Comparison of ENCODE assay signal across 20 cellular contexts in the genomic region with DNA sequence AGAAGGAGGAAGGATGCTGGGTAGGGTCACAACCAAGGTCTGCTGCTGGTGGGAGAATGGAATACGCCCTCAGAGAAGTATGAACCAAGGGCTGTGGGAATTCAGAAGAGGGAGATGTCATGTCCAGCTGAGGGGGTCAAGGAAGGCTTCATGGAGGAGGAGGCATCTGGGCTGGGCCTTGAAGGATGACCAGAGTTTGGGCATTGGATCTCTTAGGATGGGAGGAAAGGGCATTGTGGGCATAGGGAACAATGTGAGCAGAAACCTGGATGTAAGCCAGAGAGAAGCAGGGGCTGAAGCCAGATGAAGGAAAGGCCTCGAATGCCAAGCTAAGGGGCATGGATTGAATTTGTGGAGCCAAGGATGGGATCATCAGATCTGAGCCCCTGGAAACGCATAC.
"Had no signal": no experiment of that assay in that cellular context is flagged by ENCODE, and none has a peak within 500 bp of the region (broad histone marks: within the 10 kb centered on the region; RNA-seq: fewer than 3 reads in every experiment).

No MANE protein-coding gene starts in this region.

- H3K36me3 Mint-ChIP-seq: activated naive CD8-positive, alpha-beta T cell treated with anti-CD3 and anti-CD28 coated beads for 36 hours; stimulated activated effector memory CD8-positive, alpha-beta T cell treated with anti-CD3 and anti-CD28 coated beads, Interleukin-12 subunit alpha, Interleukin-12 subunit beta, amount 100 ng/mL, for 72 hours; WTC11 had no signal

- H3K4me3 Mint-ChIP-seq: activated CD8-positive, alpha-beta T cell treated with anti-CD3 and anti-CD28 coated beads for 36 hours; activated naive CD8-positive, alpha-beta T cell treated with anti-CD3 and anti-CD28 coated beads for 36 hours; activated T-helper 1 cell treated with anti-CD3 and anti-CD28 coated beads, Interleukin-12 subunit alpha, Interleukin-12 subunit beta, Interleukin-2, Interleukin-4 antibody, amounts not matched to agents 30 ng/mL and 10 ng/mL and 1 ng/mL, durations not matched to agents 14 hours and 24 hours and 36 hours; memory B cell; nephron; stimulated activated effector memory CD8-positive, alpha-beta T cell treated with anti-CD3 and anti-CD28 coated beads, Interleukin-12 subunit alpha, Interleukin-12 subunit beta, amount 100 ng/mL, for 72 hours; T-helper 1 cell treated with Interleukin-12 subunit alpha and Interleukin-12 subunit beta and Interleukin-4 antibody, amounts not matched to agents 30 μg/mL and 1 μg/mL, for 36 hours; WTC11 had no signal

- DNase-seq: activated CD4-positive, alpha-beta T cell treated with anti-CD3 and anti-CD28 coated beads for 4 hours; activated CD8-positive, alpha-beta T cell treated with anti-CD3 and anti-CD28 coated beads for 36 hours; activated naive CD8-positive, alpha-beta T cell treated with anti-CD3 and anti-CD28 coated beads for 36 hours; amygdala; body of pancreas; caudate nucleus; colonic mucosa; effector CD4-positive, alpha-beta T cell; foreskin keratinocyte; glutamatergic neuron; hypothalamus; left ventricle myocardium superior; stimulated activated CD4-positive, alpha-beta T cell treated with anti-CD3 and anti-CD28 coated beads, Interleukin-12 subunit alpha, Interleukin-12 subunit beta, amount 100 ng/mL, for 4 hours; thyroid gland had no signal

- H3K27ac Mint-ChIP-seq: activated CD8-positive, alpha-beta T cell treated with anti-CD3 and anti-CD28 coated beads for 36 hours; activated naive CD8-positive, alpha-beta T cell treated with anti-CD3 and anti-CD28 coated beads for 36 hours; activated T-helper 1 cell treated with anti-CD3 and anti-CD28 coated beads, Interleukin-12 subunit alpha, Interleukin-12 subunit beta, Interleukin-2, Interleukin-4 antibody, amounts not matched to agents 30 ng/mL and 10 ng/mL and 1 ng/mL, durations not matched to agents 14 hours and 24 hours and 36 hours; memory B cell; nephron; stimulated activated effector memory CD8-positive, alpha-beta T cell treated with anti-CD3 and anti-CD28 coated beads, Interleukin-12 subunit alpha, Interleukin-12 subunit beta, amount 100 ng/mL, for 72 hours; T-helper 1 cell treated with Interleukin-12 subunit alpha and Interleukin-12 subunit beta and Interleukin-4 antibody, amounts not matched to agents 30 μg/mL and 1 μg/mL, for 36 hours; WTC11 had no signal

- H3K9me3 Mint-ChIP-seq: activated naive CD8-positive, alpha-beta T cell treated with anti-CD3 and anti-CD28 coated beads for 36 hours; stimulated activated effector memory CD8-positive, alpha-beta T cell treated with anti-CD3 and anti-CD28 coated beads, Interleukin-12 subunit alpha, Interleukin-12 subunit beta, amount 100 ng/mL, for 72 hours had no signal

- ATAC-seq: activated CD8-positive, alpha-beta T cell treated with anti-CD3 and anti-CD28 coated beads for 36 hours; body of pancreas; foreskin keratinocyte; left ventricle myocardium superior; stimulated activated effector memory CD8-positive, alpha-beta T cell treated with anti-CD3 and anti-CD28 coated beads, Interleukin-12 subunit alpha, Interleukin-12 subunit beta, amount 100 ng/mL, for 72 hours; WTC11 had no signal

- H3K4me3 ChIP-seq: body of pancreas, colonic mucosa, thyroid gland had no signal

- H3K27ac ChIP-seq: body of pancreas, colonic mucosa, foreskin keratinocyte, thyroid gland had no signal
